ENCODE assay signal across 13 cellular contexts in the genomic region with DNA sequence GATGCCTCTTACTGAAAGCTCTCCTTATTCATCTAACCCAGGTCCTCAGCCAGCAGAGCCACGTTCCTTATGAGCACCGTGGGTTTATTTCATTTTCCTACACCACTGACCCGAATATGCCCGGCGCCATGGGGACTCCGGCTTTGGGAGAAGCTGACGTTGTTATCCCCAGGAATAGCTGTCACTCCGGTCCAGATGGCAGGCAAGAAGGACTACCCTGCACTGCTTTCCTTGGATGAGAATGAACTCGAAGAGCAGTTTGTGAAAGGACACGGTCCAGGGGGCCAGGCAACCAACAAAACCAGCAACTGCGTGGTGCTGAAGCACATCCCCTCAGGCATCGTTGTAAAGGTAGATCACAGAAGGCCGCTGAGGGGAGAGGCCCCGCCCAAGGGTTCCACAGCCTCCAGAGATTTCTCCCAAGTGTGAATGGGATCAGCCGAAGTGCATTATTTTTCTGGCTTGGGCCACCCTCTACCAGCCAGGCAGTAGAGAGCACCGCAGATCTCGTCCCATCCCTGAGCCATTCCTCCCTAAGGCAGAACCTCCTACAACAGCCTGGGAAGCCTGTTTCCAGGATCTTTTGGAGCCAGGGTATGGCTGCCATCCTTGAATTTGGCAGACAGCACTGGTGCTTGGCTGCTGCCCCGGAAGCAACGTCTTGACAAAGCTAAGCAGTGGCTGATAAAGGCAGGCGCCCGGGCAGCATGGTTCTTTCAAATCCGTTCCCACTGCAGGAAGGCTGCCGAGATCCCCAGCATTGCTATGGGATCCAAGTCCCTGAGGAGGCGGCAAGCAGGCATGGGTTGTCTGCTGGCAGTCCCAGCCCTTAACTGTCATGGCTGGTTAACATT. TPM values are rescaled to one million over a fixed set of nuclear protein-coding genes. Genes with fewer than 3 reads are reported as not detected.
DNase-seq lines count a peak whose midpoint lies in the region; ATAC-seq and TF ChIP-seq lines count a peak whose summit lies in the region.
"Had no signal": no experiment of that assay in that cellular context is flagged by ENCODE, and none has a peak within 500 bp of the region (broad histone marks: within the 10 kb centered on the region; RNA-seq: fewer than 3 reads in every experiment).

No MANE protein-coding gene starts in this region.

- H3K36me3 Mint-ChIP-seq in H9 (ENCODE audit: insufficient read depth in 1 of 3, low read depth in 3 of 3): peaks cover 42 to 84% (median 82%) of the 10 kb centered on the region in 3 experiments
- peaks cover 24% of the 10 kb centered on the region for H3K36me3 Mint-ChIP-seq in activated naive CD8-positive, alpha-beta T cell treated with anti-CD3 and anti-CD28 coated beads, Interleukin-2, amount 10 ng/mL, durations not matched to agents 7 days and 5 days

- H3K4ac ChIP-seq in H9 (ENCODE audit: low read depth, low read length): no peak overlapping the region

- no peak overlapping the region for H4K5ac ChIP-seq in H9 (ENCODE audit: insufficient read length, low read depth, low read length)

- no peak for ATAC-seq in activated naive CD8-positive, alpha-beta T cell treated with anti-CD3 and anti-CD28 coated beads, Interleukin-2, amount 10 ng/mL, durations not matched to agents 7 days and 5 days (ENCODE audit: low read depth)
- no peak for ATAC-seq in HG02885 (IDR thresholded peaks at IDR 0.05; ENCODE audit: poor library complexity, unreplicated experiment)
- ATAC-seq in HG03196 (IDR thresholded peaks at IDR 0.05; ENCODE audit: unreplicated experiment): no peak

- H3K4me2 ChIP-seq in H9 (ENCODE audit: insufficient read depth, insufficient read length, low read length): no peak overlapping the region

- H3K27me3 Mint-ChIP-seq in H9 (ENCODE audit: low read depth): no peaks in the 10 kb centered on the region
- H3K27me3 Mint-ChIP-seq in activated naive CD8-positive, alpha-beta T cell treated with anti-CD3 and anti-CD28 coated beads, Interleukin-2, amount 10 ng/mL, durations not matched to agents 7 days and 5 days: no peaks in the 10 kb centered on the region
- H3K27me3 Mint-ChIP-seq: naive B cell had no signal

- POLR2A ChIA-PET in activated naive CD8-positive, alpha-beta T cell treated with anti-CD3 and anti-CD28 coated beads, Interleukin-2, amount 10 ng/mL, durations not matched to agents 7 days and 5 days (lab: Charles Lee): no interaction called here

- no peak overlapping the region for H2BK12ac ChIP-seq in H9 (ENCODE audit: insufficient read length, low read depth, low read length)

- peaks cover 10 to 16% of the 10 kb centered on the region in 2 experiments for H3K9me3 Mint-ChIP-seq in H9
- H3K9me3 Mint-ChIP-seq in activated naive CD8-positive, alpha-beta T cell treated with anti-CD3 and anti-CD28 coated beads, Interleukin-2, amount 10 ng/mL, durations not matched to agents 7 days and 5 days: no peaks in the 10 kb centered on the region
- H3K9me3 Mint-ChIP-seq: naive B cell had no signal

- TF ChIP-seq CTCF in H9 (conservative IDR thresholded peaks at IDR 0.05): no peak
- TF ChIP-seq CTCF in left ventricle myocardium inferior (IDR thresholded peaks at IDR 0.05; ENCODE audit: borderline replicate concordance): no peak

- no peaks in the 10 kb centered on the region for H3K23me2 ChIP-seq in H9 (ENCODE audit: insufficient read length, low read depth, low read length, poor library complexity, severe bottlenecking)

- no peak overlapping the region for H2AFZ ChIP-seq in H9 (ENCODE audit: low read length)

- no peak overlapping the region for H3K27ac ChIP-seq in H9 (ENCODE audit: insufficient read length, low read depth, low read length)
- peak overlapping the region; percentile 30 for H3K27ac ChIP-seq in left ventricle myocardium inferior (replicated peaks)
- H3K27ac ChIP-seq in skeletal muscle tissue (ENCODE audit: low read depth, low read length): peak overlapping the region; percentile 25

- H3K4me3 Mint-ChIP-seq in H9: no peak overlapping the region
- H3K4me3 Mint-ChIP-seq in activated naive CD8-positive, alpha-beta T cell treated with anti-CD3 and anti-CD28 coated beads, Interleukin-2, amount 10 ng/mL, durations not matched to agents 7 days and 5 days: no peak overlapping the region

- H3K79me1 ChIP-seq in H9 (ENCODE audit: insufficient read depth, low read depth, low read length, poor library complexity, severe bottlenecking): peaks cover 4% of the 10 kb centered on the region

- H3K4me3 ChIP-seq in left ventricle myocardium inferior (no peak overlapping the region), skeletal muscle tissue (ENCODE audit: low read length in 3 of 3) (no peak overlapping the region)

- intact Hi-C loops in left ventricle myocardium inferior (cut with micrococcal nuclease): no loop called here

- no CpG with 5 or more reads among the region's 24 CpGs for WGBS in H9 (ENCODE audit: extremely low coverage, insufficient read length, low lambda C conversion rate)

- no peak overlapping the region for H3K23ac ChIP-seq in H9 (ENCODE audit: insufficient read length, low read depth, low read length)

- no peaks in the 10 kb centered on the region for H4K20me1 ChIP-seq in H9 (ENCODE audit: control insufficient read depth, insufficient read depth, insufficient read length)

- DNase-seq in H9: no peak
- DNase-seq in activated naive CD8-positive, alpha-beta T cell treated with anti-CD3 and anti-CD28 coated beads, Interleukin-2, amount 10 ng/mL, durations not matched to agents 7 days and 5 days: peak; percentile 20
- peak; percentile 52 for DNase-seq in left ventricle myocardium inferior
- no peak for DNase-seq in NCI-H2227 treated with DMSO at 0.1 percent for 48 hours (lab: John Stamatoyannopoulos, UW)
- DNase-seq in NCI-H526 treated with DMSO at 0.1 percent for 48 hours (lab: John Stamatoyannopoulos, UW): no peak
- DNase-seq: activated CD4-positive, alpha-beta T cell treated with anti-CD3 and anti-CD28 coated beads, Interleukin-2, amount 50 U/mL, for 4 hours; COR-L47; H7; naive B cell; NCI-H1436 treated with DMSO at 0.1 percent for 48 hours had no signal

- H3K4me1 ChIP-seq in H9 (ENCODE audit: insufficient read depth, low read length): no peaks in the 10 kb centered on the region
- peaks cover 45% of the 10 kb centered on the region for H3K4me1 ChIP-seq in left ventricle myocardium inferior
- H3K4me1 ChIP-seq in skeletal muscle tissue (ENCODE audit: control insufficient read depth in 3 of 3, insufficient read depth in 3 of 3, low read length in 3 of 3): peaks cover 28 to 42% (median 33%) of the 10 kb centered on the region in 3 donors

- no peak overlapping the region for H4K8ac ChIP-seq in H9 (replicated peaks; ENCODE audit: insufficient read length, low read depth, low read length)

- H2AK5ac ChIP-seq in H9 (ENCODE audit: insufficient read length, low read length): no peak overlapping the region

- no peak overlapping the region for H3T11ph ChIP-seq in H9 (ENCODE audit: low read length)

- H2BK15ac ChIP-seq in H9 (ENCODE audit: low read depth, low read length): no peak overlapping the region

- H3K14ac ChIP-seq in H9 (ENCODE audit: insufficient read depth, low read length): no peak overlapping the region

- H3K27me3 ChIP-seq in H9 (ENCODE audit: insufficient read depth, low read length) (no peaks in the 10 kb centered on the region), left ventricle myocardium inferior (ENCODE audit: low read depth) (no peaks in the 10 kb centered on the region), skeletal muscle tissue (ENCODE audit: control insufficient read depth in 3 of 3, insufficient read depth in 3 of 3, low read length in 3 of 3) (no peaks in the 10 kb centered on the region)

- H3K9me3 ChIP-seq in H9 (ENCODE audit: control insufficient read depth, low read depth, low read length) (no peaks in the 10 kb centered on the region), left ventricle myocardium inferior (replicated peaks) (no peaks in the 10 kb centered on the region), skeletal muscle tissue (ENCODE audit: control insufficient read depth in 3 of 3, low read length in 3 of 3) (no peaks in the 10 kb centered on the region)

- H2BK120ac ChIP-seq in H9 (ENCODE audit: low read depth, low read length, poor library complexity, severe bottlenecking): no peak overlapping the region

- H3K56ac ChIP-seq in H9 (ENCODE audit: insufficient read length, low read depth, low read length): no peak overlapping the region

- H3K36me3 ChIP-seq in left ventricle myocardium inferior (peaks cover 51% of the 10 kb centered on the region), skeletal muscle tissue (ENCODE audit: control insufficient read depth in 3 of 3, insufficient read depth in 3 of 3, low read length in 3 of 3) (peaks cover 22 to 28% (median 23%) of the 10 kb centered on the region in 3 donors)

- no peak overlapping the region for H2BK20ac ChIP-seq in H9 (ENCODE audit: low read depth, low read length, poor library complexity, severe bottlenecking)

- no peak overlapping the region for H4K91ac ChIP-seq in H9 (ENCODE audit: insufficient read length, low read depth, low read length)

- no peak overlapping the region for H3K18ac ChIP-seq in H9 (ENCODE audit: insufficient read length, low read depth, low read length)

- H3K27ac Mint-ChIP-seq in H9: peak overlapping the region in 2 of 3 experiments; percentile 73 to 90; a peak in 4 of 7 replicates
- H3K27ac Mint-ChIP-seq in activated naive CD8-positive, alpha-beta T cell treated with anti-CD3 and anti-CD28 coated beads, Interleukin-2, amount 10 ng/mL, durations not matched to agents 7 days and 5 days: peak overlapping the region; percentile 1
- H3K27ac Mint-ChIP-seq: naive B cell had no signal

- H3K79me2 ChIP-seq in H9 (ENCODE audit: insufficient read depth, low read length): no peaks in the 10 kb centered on the region

- H3K4me1 Mint-ChIP-seq in H9: peaks cover 17 to 19% of the 10 kb centered on the region in 2 experiments
- peaks cover 17% of the 10 kb centered on the region for H3K4me1 Mint-ChIP-seq in activated naive CD8-positive, alpha-beta T cell treated with anti-CD3 and anti-CD28 coated beads, Interleukin-2, amount 10 ng/mL, durations not matched to agents 7 days and 5 days

- H3K9ac ChIP-seq in H9 (ENCODE audit: extremely low read depth, insufficient read length, low read length) (no peak overlapping the region), skeletal muscle tissue (ENCODE audit: low read depth in 1 of 3, low read length in 3 of 3) (peak overlapping the region in 1 of 3 donors; percentile 57)

- no peak overlapping the region for H2BK5ac ChIP-seq in H9 (ENCODE audit: insufficient read length, low read length)

RNA-seq across cellular contexts. Expression of a gene that starts 17.8 kb away (rescaled TPM):
- total RNA-seq in H9 (2021) (209 TPM in 2 replicates), left ventricle myocardium inferior (83.6 TPM), skeletal muscle tissue (76.2 TPM)
- 10 to 100 TPM; 31.7 to 32.3 TPM for total RNA-seq in activated naive CD8-positive, alpha-beta T cell treated with anti-CD3 and anti-CD28 coated beads, Interleukin-2, amount 10 ng/mL, durations not matched to agents 7 days and 5 days

RNA-seq across cellular contexts. Expression of a gene that starts 20.6 kb away (rescaled TPM):
- 13.0 and 14.8 TPM in 2 replicates for total RNA-seq in H9 (2021)
- 10 to 100 TPM; 41.2 to 42.1 TPM for total RNA-seq in activated naive CD8-positive, alpha-beta T cell treated with anti-CD3 and anti-CD28 coated beads, Interleukin-2, amount 10 ng/mL, durations not matched to agents 7 days and 5 days
- total RNA-seq in left ventricle myocardium inferior: 8.4 TPM
- total RNA-seq in skeletal muscle tissue: 12.0 TPM

RNA-seq across cellular contexts. Expression of a gene that starts 20.9 kb away (rescaled TPM):
- total RNA-seq in H9 (2021) (58.3 and 60.5 TPM in 2 replicates), left ventricle myocardium inferior (23.9 TPM), skeletal muscle tissue (44.9 TPM)
- total RNA-seq in activated naive CD8-positive, alpha-beta T cell treated with anti-CD3 and anti-CD28 coated beads, Interleukin-2, amount 10 ng/mL, durations not matched to agents 7 days and 5 days: 100 to 1,000 TPM; 121 to 131 TPM

Comparison
In these comparisons a context has a peak if more than half of its experiments do, and no peak if none do; other contexts are left out.
1. DNase-seq: peak in activated naive CD8-positive, alpha-beta T cell treated with anti-CD3 and anti-CD28 coated beads, Interleukin-2, amount 10 ng/mL, durations not matched to agents 7 days and 5 days (single experiment) and left ventricle myocardium inferior (single experiment); none in H9 (single experiment), NCI-H2227 treated with DMSO at 0.1 percent for 48 hours (single experiment) and NCI-H526 treated with DMSO at 0.1 percent for 48 hours (single experiment).